1 cellular context compared by ENCODE assay signal in the genomic region with DNA sequence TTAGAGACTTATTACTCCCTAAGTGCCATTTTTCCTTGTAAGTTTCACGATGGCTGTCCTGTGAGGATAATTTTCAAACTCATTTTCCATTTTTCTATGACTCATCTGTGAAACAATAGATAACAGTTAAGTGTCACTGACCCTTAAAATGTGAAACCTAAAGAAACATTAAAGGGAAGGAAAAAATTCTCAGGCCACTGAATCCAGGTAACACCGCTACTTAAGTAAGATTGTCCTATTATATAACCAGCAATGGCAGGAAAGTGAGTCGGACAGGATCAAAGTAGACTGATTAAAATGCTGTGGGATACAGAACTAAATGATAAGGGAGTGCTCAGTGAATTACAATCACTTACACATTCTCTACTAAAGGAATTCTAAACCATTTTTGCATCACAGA.
TF ChIP-seq lines count a peak whose summit lies in the region.

No MANE protein-coding gene starts in this region.

TF ChIP-seq in HepG2, 621 proteins besides CTCF, POLR2A, EP300 and RAD21:
- TF ChIP-seq MIXL1 (CRISPR knock-in tag; IDR thresholded peaks at IDR 0.05) = no peak
- 0 out of 2 replicates have a peak, but pooled peaks have one; percentile 36 for TF ChIP-seq TEF (CRISPR knock-in tag; IDR thresholded peaks at IDR 0.05)
